In the genomic region with DNA sequence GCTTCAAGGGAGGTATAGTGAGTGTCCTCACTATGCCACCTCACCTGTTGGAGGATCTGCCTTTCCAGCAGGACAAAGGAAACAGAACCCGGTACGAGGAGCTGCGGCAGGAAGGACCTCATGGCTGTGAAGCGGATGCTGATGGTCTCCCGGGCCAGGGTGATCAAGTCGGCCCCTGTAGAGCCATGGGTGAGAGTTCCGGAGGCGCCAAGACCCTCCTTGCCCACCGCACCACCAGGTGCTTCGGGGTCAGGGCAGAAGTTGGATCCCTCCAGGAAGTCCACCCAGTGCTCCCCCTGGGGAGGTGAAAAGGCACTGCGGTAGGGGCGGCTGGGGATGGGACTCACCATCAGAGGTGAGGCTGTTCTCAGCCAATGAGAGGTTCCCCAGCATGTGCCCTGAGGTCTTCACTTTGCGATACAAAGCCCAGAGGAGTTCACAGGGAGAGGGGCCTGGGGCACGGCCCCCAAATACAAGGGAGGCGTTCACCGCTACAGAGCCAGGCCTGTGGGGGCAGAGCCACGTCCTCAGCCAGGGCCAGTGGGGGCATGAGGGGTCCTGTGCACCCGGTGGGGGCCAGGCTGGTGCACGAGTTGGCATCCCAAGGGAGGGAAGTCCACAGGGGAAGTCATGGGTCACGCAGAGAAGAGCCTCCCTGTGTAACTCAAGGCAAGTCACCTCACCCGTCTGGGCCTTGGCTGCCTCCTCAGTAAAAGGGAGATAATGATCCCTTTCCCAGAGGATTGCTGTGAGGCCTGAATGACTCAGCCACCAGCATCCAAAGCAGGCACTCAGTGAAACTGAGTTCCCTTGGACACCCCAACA, we compare ENCODE assay signal across 1 cellular context.
TF ChIP-seq lines count a peak whose summit lies in the region.

No MANE protein-coding gene starts in this region.

TF ChIP-seq in IMR-90, 13 proteins besides CTCF, POLR2A, EP300 and RAD21:
- TF ChIP-seq RCOR1 (IDR thresholded peaks at IDR 0.05; ENCODE audit: insufficient replicate concordance, low read length): no peak
- TF ChIP-seq MAZ (IDR thresholded peaks at IDR 0.05; ENCODE audit: borderline replicate concordance, low read depth, low read length): no peak
- no peak for TF ChIP-seq NFE2L2 (IDR thresholded peaks at IDR 0.05; ENCODE audit: low read depth, low read length)
- no peak for TF ChIP-seq MAFK (IDR thresholded peaks at IDR 0.05; ENCODE audit: low read depth, low read length)
